Comparison of ENCODE assay signal across 26 cellular contexts in the genomic region with DNA sequence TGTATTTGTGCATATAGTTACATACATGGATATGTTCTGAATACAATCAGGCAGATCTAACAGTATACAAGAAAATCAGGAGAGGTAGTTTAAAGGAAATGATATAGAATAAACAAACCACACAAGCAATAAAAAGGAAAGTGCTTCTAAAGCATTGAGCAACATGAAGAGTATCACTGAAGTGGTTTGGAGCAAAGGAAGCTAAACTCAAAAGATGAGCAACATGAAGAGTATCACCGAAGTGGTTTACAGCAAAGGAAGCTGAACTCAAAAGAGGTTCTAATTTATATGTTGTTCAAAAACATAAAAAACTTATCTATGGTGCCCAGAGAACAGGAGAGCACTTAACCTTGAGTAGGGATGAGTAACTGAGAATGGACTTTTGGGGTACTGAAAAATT. TPM values are rescaled to one million over a fixed set of nuclear protein-coding genes. Genes with fewer than 3 reads are reported as not detected.
"Had no signal": no experiment of that assay in that cellular context is flagged by ENCODE, and none has a peak within 500 bp of the region (broad histone marks: within the 10 kb centered on the region; RNA-seq: fewer than 3 reads in every experiment).

No MANE protein-coding gene starts in this region.

- H3K36me3 ChIP-seq: breast epithelium, colonic mucosa, Peyer's patch, SJCRH30 had no signal

- H3K9me3 ChIP-seq: breast epithelium, colonic mucosa, Peyer's patch, SJCRH30, SK-N-SH had no signal

- H3K27me3 ChIP-seq: breast epithelium, colonic mucosa, Peyer's patch, SJCRH30 had no signal

- H3K27me3 Mint-ChIP-seq: activated T-cell treated with anti-CD3 and anti-CD28 coated beads, Interleukin-2, amount 50 U/mL, for 24 hours; activated T-helper 17 cell treated with anti-CD3 and anti-CD28 coated beads, Interleukin-2, amount 50 U/mL, for 72 hours had no signal

- H3K4me3 Mint-ChIP-seq: activated CD8-positive, alpha-beta memory T cell treated with anti-CD3 and anti-CD28 coated beads, Interleukin-2, amount 10 ng/mL, durations not matched to agents 7 days and 5 days; activated T-cell treated with anti-CD3 and anti-CD28 coated beads, Interleukin-2, amount 50 U/mL, for 24 hours; activated T-helper 17 cell treated with anti-CD3 and anti-CD28 coated beads, Interleukin-2, amount 50 U/mL, for 72 hours; WTC11 had no signal

- H3K27ac ChIP-seq: breast epithelium, colonic mucosa, Peyer's patch, RWPE1, SJCRH30 had no signal

- H3K27ac Mint-ChIP-seq: activated CD8-positive, alpha-beta memory T cell treated with anti-CD3 and anti-CD28 coated beads, Interleukin-2, amount 10 ng/mL, durations not matched to agents 7 days and 5 days; activated naive CD4-positive, alpha-beta T cell treated with anti-CD3 and anti-CD28 coated beads, Interleukin-2, amount 50 U/mL, for 72 hours; activated T-cell treated with anti-CD3 and anti-CD28 coated beads, Interleukin-2, amount 50 U/mL, for 24 hours; activated T-helper 17 cell treated with anti-CD3 and anti-CD28 coated beads, Interleukin-2, amount 50 U/mL, for 72 hours; WTC11 had no signal

- H3K4me1 Mint-ChIP-seq: activated T-helper 17 cell treated with anti-CD3 and anti-CD28 coated beads, Interleukin-2, amount 50 U/mL, for 72 hours; WTC11 had no signal

- DNase-seq: activated CD4-positive, CD25-positive, alpha-beta regulatory T cell treated with anti-CD3 and anti-CD28 coated beads, Interleukin-2, amount 50 U/mL, for 72 hours; activated CD8-positive, alpha-beta memory T cell treated with anti-CD3 and anti-CD28 coated beads, Interleukin-2, amount 10 ng/mL, durations not matched to agents 7 days and 5 days; activated gamma-delta T cell; activated T-cell treated with anti-CD3 and anti-CD28 coated beads, Interleukin-2, amount 50 U/mL, for 24 hours; aorta; caudate nucleus; colonic mucosa; Karpas-422; MM.1S; NCI-H1105; NCI-H1436; NCI-H1694 treated with DMSO at 0.1 percent for 48 hours; NCI-H2029 treated with DMSO at 0.1 percent for 48 hours; NCI-H524; Peyer's patch; Right ventricle myocardium superior; SJCRH30; SK-N-SH; T-helper 9 cell had no signal

- ATAC-seq: activated CD8-positive, alpha-beta memory T cell treated with anti-CD3 and anti-CD28 coated beads, Interleukin-2, amount 10 ng/mL, durations not matched to agents 7 days and 5 days; activated T-helper 17 cell treated with anti-CD3 and anti-CD28 coated beads, Interleukin-2, amount 50 U/mL, for 72 hours; K562; WTC11 had no signal

- H3K36me3 Mint-ChIP-seq: activated CD8-positive, alpha-beta memory T cell treated with anti-CD3 and anti-CD28 coated beads, Interleukin-2, amount 10 ng/mL, durations not matched to agents 7 days and 5 days; activated naive CD4-positive, alpha-beta T cell treated with anti-CD3 and anti-CD28 coated beads, Interleukin-2, amount 50 U/mL, for 72 hours had no signal

- H3K4me1 ChIP-seq: breast epithelium, colonic mucosa, Peyer's patch, SJCRH30 had no signal

- H3K4me3 ChIP-seq: breast epithelium, colonic mucosa, K562, Peyer's patch, SJCRH30 had no signal

- H3K9me3 Mint-ChIP-seq: activated naive CD4-positive, alpha-beta T cell treated with anti-CD3 and anti-CD28 coated beads, Interleukin-2, amount 50 U/mL, for 72 hours; activated T-cell treated with anti-CD3 and anti-CD28 coated beads, Interleukin-2, amount 50 U/mL, for 24 hours; activated T-helper 17 cell treated with anti-CD3 and anti-CD28 coated beads, Interleukin-2, amount 50 U/mL, for 72 hours had no signal

RNA-seq across cellular contexts. Expression of gene RPS4Y2, which starts 29.1 kb away (rescaled TPM):
- total RNA-seq: activated naive CD4-positive, alpha-beta T cell treated with anti-CD3 and anti-CD28 coated beads, Interleukin-2, amount 50 U/mL, for 72 hours; aorta; breast epithelium; cerebellum; colonic mucosa; K562; Peyer's patch; Right ventricle myocardium superior; SJCRH30; WTC11 had no signal
- polyA plus RNA-seq: aorta, K562, SK-N-SH had no signal
